In genomic region chr15:93414576-93415231, GRCh38 we compare ENCODE assay signal across 35 cellular contexts.
"Had no signal": no experiment of that assay in that cellular context is flagged by ENCODE, and none has a peak within 500 bp of the region (broad histone marks: within the 10 kb centered on the region; RNA-seq: fewer than 3 reads in every experiment).

No MANE protein-coding gene starts in this region.

- H3K4me3 Mint-ChIP-seq: activated CD4-positive, alpha-beta T cell treated with anti-CD3 and anti-CD28 coated beads for 36 hours; activated CD4-positive, alpha-beta T cell treated with anti-CD3 and anti-CD28 coated beads, Interleukin-2, amount 10 ng/mL, durations not matched to agents 7 days and 5 days; activated naive CD4-positive, alpha-beta T cell treated with anti-CD3 and anti-CD28 coated beads for 36 hours; activated naive CD8-positive, alpha-beta T cell treated with anti-CD3 and anti-CD28 coated beads, Interleukin-2, amount 50 U/mL, for 24 hours; activated T-cell treated with anti-CD3 and anti-CD28 coated beads, Interleukin-2, amount 50 U/mL, for 4 hours; activated T-helper 1 cell treated with anti-CD3 and anti-CD28 coated beads, Interleukin-12 subunit alpha, Interleukin-12 subunit beta, Interleukin-2, Interleukin-4 antibody, amounts not matched to agents 30 ng/mL and 10 ng/mL and 1 ng/mL, durations not matched to agents 14 hours and 24 hours and 36 hours; T-helper 1 cell treated with Interleukin-12 subunit alpha and Interleukin-12 subunit beta and Interleukin-4 antibody, amounts not matched to agents 30 μg/mL and 1 μg/mL, for 36 hours; T-helper 2 cell treated with Interferon-gamma antibody and Interleukin-4, amounts not matched to agents 5 μg/mL and 100 μg/mL, for 36 hours; WTC11 had no signal

- H3K9me3 Mint-ChIP-seq: activated CD4-positive, alpha-beta T cell treated with anti-CD3 and anti-CD28 coated beads, Interleukin-2, amount 10 ng/mL, durations not matched to agents 7 days and 5 days; activated naive CD4-positive, alpha-beta T cell treated with anti-CD3 and anti-CD28 coated beads for 36 hours; activated naive CD4-positive, alpha-beta T cell treated with anti-CD3 and anti-CD28 coated beads, Interleukin-2, amount 50 U/mL, for 72 hours; activated naive CD8-positive, alpha-beta T cell treated with anti-CD3 and anti-CD28 coated beads, Interleukin-2, amount 50 U/mL, for 24 hours; activated T-cell treated with anti-CD3 and anti-CD28 coated beads, Interleukin-2, amount 50 U/mL, for 4 hours; activated T-helper 1 cell treated with anti-CD3 and anti-CD28 coated beads, Interleukin-12 subunit alpha, Interleukin-12 subunit beta, Interleukin-2, Interleukin-4 antibody, amounts not matched to agents 30 ng/mL and 10 ng/mL and 1 ng/mL, durations not matched to agents 14 hours and 24 hours and 36 hours; T-helper 2 cell treated with Interferon-gamma antibody and Interleukin-4, amounts not matched to agents 5 μg/mL and 100 μg/mL, for 36 hours had no signal

- H3K9me3 ChIP-seq: MG63 had no signal

- H3K36me3 Mint-ChIP-seq: activated naive CD4-positive, alpha-beta T cell treated with anti-CD3 and anti-CD28 coated beads, Interleukin-2, amount 50 U/mL, for 72 hours; WTC11 had no signal

- H3K36me3 ChIP-seq: brain microvascular endothelial cell, MG63 had no signal

- H3K27me3 ChIP-seq: brain microvascular endothelial cell, MG63 had no signal

- H3K4me3 ChIP-seq: MG63, PC-9 had no signal

- DNase-seq: activated CD4-positive, alpha-beta T cell treated with anti-CD3 and anti-CD28 coated beads for 36 hours; activated CD4-positive, alpha-beta T cell treated with anti-CD3 and anti-CD28 coated beads, Interleukin-2, amount 10 ng/mL, durations not matched to agents 7 days and 5 days; activated CD4-positive, alpha-beta T cell treated with anti-CD3 and anti-CD28 coated beads, Interleukin-2, amount 50 U/mL, for 48 hours; activated CD8-positive, alpha-beta memory T cell treated with anti-CD3 and anti-CD28 coated beads, Interleukin-2, amount 50 U/mL, for 4 hours; activated gamma-delta T cell treated with Interleukin-2 at 50 U/mL for 16 hours; activated naive CD4-positive, alpha-beta T cell treated with anti-CD3 and anti-CD28 coated beads for 36 hours; activated naive CD8-positive, alpha-beta T cell treated with anti-CD3 and anti-CD28 coated beads, Interleukin-2, amount 50 U/mL, for 24 hours; activated T-cell treated with anti-CD3 and anti-CD28 coated beads for 4 hours; activated T-cell treated with anti-CD3 and anti-CD28 coated beads, Interleukin-2, amount 50 U/mL, for 4 hours; amniotic stem cell; aorta; brain microvascular endothelial cell; central memory CD4-positive, alpha-beta T cell; Kasumi-1; MG63; NCI-H1048; NCI-H1105 treated with DMSO at 0.1 percent for 48 hours; NCI-H1436; NCI-H1694; NCI-H1930; NCI-H2081 treated with DMSO at 0.1 percent for 48 hours; NCI-H345; NCI-H524 treated with DMSO at 0.1 percent for 48 hours; NCI-H748 treated with DMSO at 0.1 percent for 48 hours; PC-9; SIG-M5; SW 1271 had no signal

- H3K4me1 Mint-ChIP-seq: activated CD4-positive, alpha-beta T cell treated with anti-CD3 and anti-CD28 coated beads, Interleukin-2, amount 10 ng/mL, durations not matched to agents 7 days and 5 days; activated naive CD8-positive, alpha-beta T cell treated with anti-CD3 and anti-CD28 coated beads, Interleukin-2, amount 50 U/mL, for 24 hours; WTC11 had no signal

- H3K27ac Mint-ChIP-seq: activated CD4-positive, alpha-beta T cell treated with anti-CD3 and anti-CD28 coated beads for 36 hours; activated CD4-positive, alpha-beta T cell treated with anti-CD3 and anti-CD28 coated beads, Interleukin-2, amount 10 ng/mL, durations not matched to agents 7 days and 5 days; activated naive CD4-positive, alpha-beta T cell treated with anti-CD3 and anti-CD28 coated beads for 36 hours; activated naive CD4-positive, alpha-beta T cell treated with anti-CD3 and anti-CD28 coated beads, Interleukin-2, amount 50 U/mL, for 72 hours; activated naive CD8-positive, alpha-beta T cell treated with anti-CD3 and anti-CD28 coated beads, Interleukin-2, amount 50 U/mL, for 24 hours; activated T-helper 1 cell treated with anti-CD3 and anti-CD28 coated beads, Interleukin-12 subunit alpha, Interleukin-12 subunit beta, Interleukin-2, Interleukin-4 antibody, amounts not matched to agents 30 ng/mL and 10 ng/mL and 1 ng/mL, durations not matched to agents 14 hours and 24 hours and 36 hours; T-helper 1 cell treated with Interleukin-12 subunit alpha and Interleukin-12 subunit beta and Interleukin-4 antibody, amounts not matched to agents 30 μg/mL and 1 μg/mL, for 36 hours; T-helper 2 cell treated with Interferon-gamma antibody and Interleukin-4, amounts not matched to agents 5 μg/mL and 100 μg/mL, for 36 hours; WTC11 had no signal

- H3K27me3 Mint-ChIP-seq: activated CD4-positive, alpha-beta T cell treated with anti-CD3 and anti-CD28 coated beads for 36 hours; activated naive CD8-positive, alpha-beta T cell treated with anti-CD3 and anti-CD28 coated beads, Interleukin-2, amount 50 U/mL, for 24 hours had no signal

- ATAC-seq: activated CD4-positive, alpha-beta T cell treated with anti-CD3 and anti-CD28 coated beads for 36 hours; activated CD4-positive, CD25-positive, alpha-beta regulatory T cell treated with anti-CD3 and anti-CD28 coated beads, Interleukin-2, amount 50 U/mL, for 24 hours; activated naive CD4-positive, alpha-beta T cell treated with anti-CD3 and anti-CD28 coated beads, Interleukin-2, amount 50 U/mL, for 72 hours; activated naive CD8-positive, alpha-beta T cell treated with anti-CD3 and anti-CD28 coated beads, Interleukin-2, amount 50 U/mL, for 24 hours; activated T-cell treated with anti-CD3 and anti-CD28 coated beads, Interleukin-2, amount 50 U/mL, for 4 hours; Right ventricle myocardium inferior; WTC11 had no signal

- H3K27ac ChIP-seq: brain microvascular endothelial cell, PC-9, RWPE1 had no signal
